In the genomic region with DNA sequence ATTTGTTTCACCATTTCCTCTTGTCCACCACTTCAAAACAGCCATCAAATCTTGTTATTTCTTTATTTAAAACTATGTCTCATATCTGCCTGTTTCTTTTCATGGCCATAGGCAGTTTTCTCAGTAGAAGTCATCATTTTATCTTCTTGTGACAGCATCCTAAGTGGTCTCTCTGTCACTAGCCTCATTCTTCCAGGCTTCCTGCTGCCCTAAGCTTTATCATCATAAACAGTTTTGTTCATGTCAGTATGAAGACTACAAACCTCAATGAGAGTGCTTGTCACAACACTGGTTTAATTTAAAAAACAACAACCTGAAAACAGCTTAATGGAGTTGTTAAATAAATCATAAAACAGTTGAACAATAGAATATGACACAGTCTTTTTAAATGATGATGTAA, we compare ENCODE assay signal across 30 cellular contexts.
"Had no signal": no experiment of that assay in that cellular context is flagged by ENCODE, and none has a peak within 500 bp of the region (broad histone marks: within the 10 kb centered on the region; RNA-seq: fewer than 3 reads in every experiment).

No MANE protein-coding gene starts in this region.

- H3K27ac ChIP-seq: adrenal gland, body of pancreas, esophagus squamous epithelium, gastroesophageal sphincter, heart right ventricle had no signal

- H3K27me3 ChIP-seq: adrenal gland, body of pancreas, esophagus squamous epithelium, gastroesophageal sphincter, heart right ventricle had no signal

- ATAC-seq: activated CD4-positive, alpha-beta T cell treated with anti-CD3 and anti-CD28 coated beads for 36 hours; activated CD8-positive, alpha-beta memory T cell treated with anti-CD3 and anti-CD28 coated beads, Interleukin-2, amount 10 ng/mL, durations not matched to agents 7 days and 5 days; activated CD8-positive, alpha-beta T cell treated with anti-CD3 and anti-CD28 coated beads, Interleukin-2, amount 10 ng/mL, durations not matched to agents 7 days and 5 days; activated naive CD8-positive, alpha-beta T cell treated with anti-CD3 and anti-CD28 coated beads, Interleukin-2, amount 50 U/mL, for 24 hours; body of pancreas; effector memory CD8-positive, alpha-beta T cell; gastroesophageal sphincter; heart right ventricle; T-helper 17 cell had no signal

- DNase-seq: activated CD4-positive, alpha-beta memory T cell treated with anti-CD3 and anti-CD28 coated beads for 36 hours; activated CD4-positive, alpha-beta T cell treated with anti-CD3 and anti-CD28 coated beads for 36 hours; activated CD4-positive, alpha-beta T cell treated with anti-CD3 and anti-CD28 coated beads, Interleukin-2, amount 10 ng/mL, durations not matched to agents 24 days and 14 days; activated CD4-positive, CD25-positive, alpha-beta regulatory T cell; activated CD4-positive, CD25-positive, alpha-beta regulatory T cell treated with anti-CD3 and anti-CD28 coated beads, Interleukin-2, amount 50 U/mL, for 72 hours; activated CD8-positive, alpha-beta memory T cell treated with anti-CD3 and anti-CD28 coated beads, Interleukin-2, amount 10 ng/mL, durations not matched to agents 7 days and 5 days; activated CD8-positive, alpha-beta memory T cell treated with anti-CD3 and anti-CD28 coated beads, Interleukin-2, amount 50 U/mL, for 4 hours; activated CD8-positive, alpha-beta T cell treated with anti-CD3 and anti-CD28 coated beads, Interleukin-2, amount 10 ng/mL, durations not matched to agents 7 days and 5 days; activated effector memory CD4-positive, alpha-beta T cell treated with anti-CD3 and anti-CD28 coated beads, Interleukin-2, amount 50 U/mL, for 16 hours; activated naive CD4-positive, alpha-beta T cell treated with anti-CD3 and anti-CD28 coated beads for 36 hours; activated naive CD8-positive, alpha-beta T cell treated with anti-CD3 and anti-CD28 coated beads for 36 hours; activated naive CD8-positive, alpha-beta T cell treated with anti-CD3 and anti-CD28 coated beads, Interleukin-2, amount 50 U/mL, for 24 hours; activated T-cell treated with anti-CD3 and anti-CD28 coated beads, Interleukin-2, amount 50 U/mL, for 1 hour; activated T-cell treated with anti-CD3 and anti-CD28 coated beads, Interleukin-2, amount 50 U/mL, for 48 hours; adrenal gland; amygdala; aorta; body of pancreas; caudate nucleus; cortex of kidney; dermis blood vessel endothelial cell; effector CD4-positive, alpha-beta T cell; effector memory CD8-positive, alpha-beta T cell; esophagus squamous epithelium; foreskin melanocyte; heart right ventricle; T-helper 1 cell; T-helper 17 cell; T1000 had no signal

- H3K36me3 ChIP-seq: adrenal gland, esophagus squamous epithelium, gastroesophageal sphincter, heart right ventricle had no signal

- H3K9me3 ChIP-seq: adrenal gland, body of pancreas, esophagus squamous epithelium, gastroesophageal sphincter had no signal

- H3K4me3 ChIP-seq: adrenal gland, body of pancreas, esophagus squamous epithelium, gastroesophageal sphincter, heart right ventricle had no signal
